Comparison of ENCODE assay signal across 1 cellular context in the genomic region with DNA sequence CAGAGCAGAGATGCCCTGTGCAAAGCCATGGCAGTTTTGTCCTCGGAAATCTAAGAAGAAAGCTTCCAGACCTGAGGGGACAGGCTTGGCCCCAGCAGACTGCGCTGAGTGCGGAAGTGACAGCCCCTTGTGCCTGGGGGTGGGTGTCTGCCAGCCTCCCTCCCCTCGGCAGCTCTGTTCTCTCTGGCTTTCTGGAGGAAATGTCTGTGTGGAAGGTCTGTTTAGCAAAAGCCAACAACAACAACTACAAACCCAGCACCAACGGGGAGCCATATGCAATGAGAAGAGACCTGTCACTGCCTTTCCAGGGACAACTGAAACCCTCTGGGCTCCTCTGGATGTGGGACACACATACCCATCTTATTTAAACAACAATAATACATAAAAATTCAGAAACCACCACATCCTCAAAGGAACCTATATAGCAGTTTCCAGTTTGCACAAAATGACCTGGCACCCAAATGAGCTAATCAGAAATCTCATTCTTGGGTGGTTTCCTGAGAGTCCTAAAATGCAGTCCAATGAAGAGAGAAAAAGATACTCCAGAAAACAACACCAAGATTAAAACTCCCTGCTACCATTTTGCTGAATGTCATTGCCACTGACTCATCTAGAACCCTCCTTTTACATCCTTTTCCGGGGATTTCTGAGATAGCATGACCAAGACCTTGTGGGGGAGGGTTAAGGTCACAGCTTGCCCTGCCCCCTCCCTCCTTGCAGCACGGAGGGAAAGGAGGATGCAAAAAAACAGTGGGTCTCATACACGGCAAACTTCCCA.
TF ChIP-seq lines count a peak whose summit lies in the region.

No MANE protein-coding gene starts in this region.

TF ChIP-seq in HepG2, 621 proteins besides CTCF, POLR2A, EP300 and RAD21 (continued from another document):
- TF ChIP-seq, protein P1, sequence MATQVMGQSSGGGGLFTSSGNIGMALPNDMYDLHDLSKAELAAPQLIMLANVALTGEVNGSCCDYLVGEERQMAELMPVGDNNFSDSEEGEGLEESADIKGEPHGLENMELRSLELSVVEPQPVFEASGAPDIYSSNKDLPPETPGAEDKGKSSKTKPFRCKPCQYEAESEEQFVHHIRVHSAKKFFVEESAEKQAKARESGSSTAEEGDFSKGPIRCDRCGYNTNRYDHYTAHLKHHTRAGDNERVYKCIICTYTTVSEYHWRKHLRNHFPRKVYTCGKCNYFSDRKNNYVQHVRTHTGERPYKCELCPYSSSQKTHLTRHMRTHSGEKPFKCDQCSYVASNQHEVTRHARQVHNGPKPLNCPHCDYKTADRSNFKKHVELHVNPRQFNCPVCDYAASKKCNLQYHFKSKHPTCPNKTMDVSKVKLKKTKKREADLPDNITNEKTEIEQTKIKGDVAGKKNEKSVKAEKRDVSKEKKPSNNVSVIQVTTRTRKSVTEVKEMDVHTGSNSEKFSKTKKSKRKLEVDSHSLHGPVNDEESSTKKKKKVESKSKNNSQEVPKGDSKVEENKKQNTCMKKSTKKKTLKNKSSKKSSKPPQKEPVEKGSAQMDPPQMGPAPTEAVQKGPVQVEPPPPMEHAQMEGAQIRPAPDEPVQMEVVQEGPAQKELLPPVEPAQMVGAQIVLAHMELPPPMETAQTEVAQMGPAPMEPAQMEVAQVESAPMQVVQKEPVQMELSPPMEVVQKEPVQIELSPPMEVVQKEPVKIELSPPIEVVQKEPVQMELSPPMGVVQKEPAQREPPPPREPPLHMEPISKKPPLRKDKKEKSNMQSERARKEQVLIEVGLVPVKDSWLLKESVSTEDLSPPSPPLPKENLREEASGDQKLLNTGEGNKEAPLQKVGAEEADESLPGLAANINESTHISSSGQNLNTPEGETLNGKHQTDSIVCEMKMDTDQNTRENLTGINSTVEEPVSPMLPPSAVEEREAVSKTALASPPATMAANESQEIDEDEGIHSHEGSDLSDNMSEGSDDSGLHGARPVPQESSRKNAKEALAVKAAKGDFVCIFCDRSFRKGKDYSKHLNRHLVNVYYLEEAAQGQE (IDR thresholded peaks at IDR 0.05; ENCODE audit: borderline replicate concordance in 1 of 2, low read depth in 1 of 2, low read length in 2 of 2): no peak
- TF ChIP-seq TCF7L2 (IDR thresholded peaks at IDR 0.05; ENCODE audit: low read depth, low read length) (no peak), MYC (CRISPR knock-in tag; IDR thresholded peaks at IDR 0.05; ENCODE audit: borderline replicate concordance) (no peak), MBNL3 (CRISPR knock-in tag; conservative IDR thresholded peaks at IDR 0.05) (no peak), SMC3 (IDR thresholded peaks at IDR 0.05; ENCODE audit: low read length) (no peak), PRPF4 (IDR thresholded peaks at IDR 0.05; ENCODE audit: low read depth, low read length, poor library complexity, severe bottlenecking) (no peak), ZKSCAN5 (CRISPR knock-in tag; IDR thresholded peaks at IDR 0.05) (no peak), TBL1XR1 (IDR thresholded peaks at IDR 0.05; ENCODE audit: borderline replicate concordance, low read length, partially characterized antibody) (no peak), SP4 (CRISPR knock-in tag; IDR thresholded peaks at IDR 0.05) (no peak), ZBTB7A (CRISPR knock-in tag; IDR thresholded peaks at IDR 0.05) (no peak), REXO4 (CRISPR knock-in tag; IDR thresholded peaks at IDR 0.05; ENCODE audit: borderline replicate concordance) (no peak)
- TF ChIP-seq, protein P2, sequence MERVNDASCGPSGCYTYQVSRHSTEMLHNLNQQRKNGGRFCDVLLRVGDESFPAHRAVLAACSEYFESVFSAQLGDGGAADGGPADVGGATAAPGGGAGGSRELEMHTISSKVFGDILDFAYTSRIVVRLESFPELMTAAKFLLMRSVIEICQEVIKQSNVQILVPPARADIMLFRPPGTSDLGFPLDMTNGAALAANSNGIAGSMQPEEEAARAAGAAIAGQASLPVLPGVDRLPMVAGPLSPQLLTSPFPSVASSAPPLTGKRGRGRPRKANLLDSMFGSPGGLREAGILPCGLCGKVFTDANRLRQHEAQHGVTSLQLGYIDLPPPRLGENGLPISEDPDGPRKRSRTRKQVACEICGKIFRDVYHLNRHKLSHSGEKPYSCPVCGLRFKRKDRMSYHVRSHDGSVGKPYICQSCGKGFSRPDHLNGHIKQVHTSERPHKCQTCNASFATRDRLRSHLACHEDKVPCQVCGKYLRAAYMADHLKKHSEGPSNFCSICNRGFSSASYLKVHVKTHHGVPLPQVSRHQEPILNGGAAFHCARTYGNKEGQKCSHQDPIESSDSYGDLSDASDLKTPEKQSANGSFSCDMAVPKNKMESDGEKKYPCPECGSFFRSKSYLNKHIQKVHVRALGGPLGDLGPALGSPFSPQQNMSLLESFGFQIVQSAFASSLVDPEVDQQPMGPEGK (CRISPR knock-in tag; IDR thresholded peaks at IDR 0.05): no peak
